ENCODE assay signal across 11 cellular contexts in the genomic region with DNA sequence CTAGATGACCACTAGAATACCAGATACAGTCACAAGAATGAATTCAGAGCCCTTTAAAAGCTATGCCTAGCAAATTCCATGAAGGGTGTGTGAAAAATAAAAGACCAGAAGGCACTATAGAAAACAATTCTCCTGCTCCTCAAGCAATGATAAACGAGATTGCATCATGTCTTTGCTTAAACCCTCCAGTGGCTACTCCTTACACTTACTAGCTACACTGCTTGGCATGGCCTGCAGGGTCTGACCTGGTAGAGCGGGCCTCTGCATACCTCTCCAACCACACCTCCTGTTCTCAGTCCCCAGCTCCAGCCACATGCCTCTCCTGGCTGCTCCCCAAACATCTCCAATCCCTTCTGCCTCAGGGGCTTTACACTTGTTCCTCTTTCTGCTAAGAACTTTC. TPM values are rescaled to one million over a fixed set of nuclear protein-coding genes. Genes with fewer than 3 reads are reported as not detected.
DNase-seq lines count a peak whose midpoint lies in the region; ATAC-seq lines count a peak whose summit lies in the region.
"Had no signal": no experiment of that assay in that cellular context is flagged by ENCODE, and none has a peak within 500 bp of the region (broad histone marks: within the 10 kb centered on the region; RNA-seq: fewer than 3 reads in every experiment).

No MANE protein-coding gene starts in this region.

- H3K9ac ChIP-seq in Karpas-422 (ENCODE audit: low read length): peak overlapping the region; percentile 23; the same call in 1 of the 2 replicates

- H4K20me1 ChIP-seq in Karpas-422 (ENCODE audit: insufficient read depth, low read depth, low read length): no peaks in the 10 kb centered on the region

- peak overlapping the region; percentile 15; the same call in 1 of the 2 replicates for H3K27ac ChIP-seq in Karpas-422 (ENCODE audit: low read length)

- H3K9me2 ChIP-seq in Karpas-422 (replicated peaks; ENCODE audit: insufficient read depth, low read length): no peaks in the 10 kb centered on the region

- peaks cover 25% of the 10 kb centered on the region for H3K4me1 ChIP-seq in Karpas-422 (ENCODE audit: low read length)

- no peaks in the 10 kb centered on the region for H3K9me3 ChIP-seq in Karpas-422 (ENCODE audit: low read length)

- H3K36me3 ChIP-seq in Karpas-422 (ENCODE audit: insufficient read depth, low read length): no peaks in the 10 kb centered on the region

- DNase-seq in DMS53 (lab: John Stamatoyannopoulos, UW) (peak; percentile 31), Karpas-422 (no peak), SKM-1 (lab: John Stamatoyannopoulos, UW; ENCODE audit: unreplicated experiment) (peak; percentile 78), iris pigment epithelial cell (ENCODE audit: low read depth) (peak; percentile 17), NCI-H524 (lab: John Stamatoyannopoulos, UW) (no peak), activated gamma-delta T cell treated with Interleukin-2 at 50 U/mL for 16 hours (no peak), retina (no peak)
- DNase-seq: aorta; NCI-H446; stimulated activated naive CD4-positive, alpha-beta T cell treated with Interleukin-2 at 50 U/mL for 16 hours had no signal

- no peak overlapping the region for H2AFZ ChIP-seq in Karpas-422 (ENCODE audit: low read length)

- no peak overlapping the region for H3K4me3 ChIP-seq in Karpas-422 (ENCODE audit: low read length)

- H3K4me2 ChIP-seq in Karpas-422 (ENCODE audit: low read depth, low read length, poor library complexity, severe bottlenecking): no peak overlapping the region

- no peaks in the 10 kb centered on the region for H3K79me2 ChIP-seq in Karpas-422 (ENCODE audit: low read length)

- no peaks in the 10 kb centered on the region for H3K27me3 ChIP-seq in Karpas-422 (ENCODE audit: low read length)

- no peak for ATAC-seq in GM18502 (IDR thresholded peaks at IDR 0.05; ENCODE audit: poor library complexity, unreplicated experiment)

RNA-seq across cellular contexts. Expression of gene CREG1, which starts 11.0 kb away (rescaled TPM):
- 51.1 and 102 TPM in 2 replicates for total RNA-seq in Karpas-422 (2014; rRNA removed; shearing (Covaris generic); ENCODE audit: low replicate concordance)

RNA-seq across cellular contexts. Expression of gene CD247, which starts 46.3 kb away (rescaled TPM):
- 41.3 and 56.1 TPM in 2 replicates for total RNA-seq in Karpas-422 (2014; rRNA removed; shearing (Covaris generic); ENCODE audit: low replicate concordance)

Comparison
In these comparisons a context has a peak if more than half of its experiments do, and no peak if none do; other contexts are left out.
1. DNase-seq: peak in DMS53 (single experiment), SKM-1 (single experiment) and iris pigment epithelial cell (single experiment); none in Karpas-422 (single experiment), NCI-H524 (0 of 2), activated gamma-delta T cell treated with Interleukin-2 at 50 U/mL for 16 hours (single experiment) and retina (single experiment).